Comparison of ENCODE assay signal across 21 cellular contexts in the genomic region with DNA sequence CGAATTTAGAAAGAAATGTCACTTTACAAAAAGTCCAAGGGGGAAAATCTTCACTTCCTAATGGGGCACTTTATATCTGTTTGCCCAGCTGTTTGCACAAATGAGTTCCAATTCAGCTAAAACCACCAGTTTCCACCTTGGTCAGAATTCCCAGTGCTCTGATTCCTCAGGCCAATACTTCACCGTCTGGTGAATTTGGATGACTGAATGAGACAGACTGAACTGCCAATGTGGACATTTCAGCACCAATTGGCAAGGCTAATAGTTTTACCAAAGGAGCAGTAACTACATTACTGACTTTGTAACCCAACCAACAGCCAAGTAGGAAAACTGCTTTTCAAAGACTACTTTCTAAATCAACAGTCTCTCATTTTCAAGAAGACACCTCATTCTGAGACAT. TPM values are rescaled to one million over a fixed set of nuclear protein-coding genes. Genes with fewer than 3 reads are reported as not detected.
A peak's percentile ranks its signal among the peaks of the same experiment; 100 is the strongest.
DNase-seq lines count a peak whose midpoint lies in the region; ATAC-seq, FAIRE-seq and TF ChIP-seq lines count a peak whose summit lies in the region.
"Had no signal": no experiment of that assay in that cellular context is flagged by ENCODE, and none has a peak within 500 bp of the region (broad histone marks: within the 10 kb centered on the region; RNA-seq: fewer than 3 reads in every experiment).

No MANE protein-coding gene starts in this region.

- dilution Hi-C loops in keratinocyte (cut with MboI; ENCODE audit: extremely low pct_ligation_motif_present, low sequenced_read_pairs), result no loop called here

- H3K4me3 Mint-ChIP-seq in MCF 10A (ENCODE audit: unreplicated experiment), result peak overlapping the region; percentile 24
- H3K4me3 Mint-ChIP-seq: CD14-positive monocyte had no signal

- H3K27ac Mint-ChIP-seq in MCF 10A (ENCODE audit: low read depth, unreplicated experiment), result peak overlapping the region; percentile 72
- H3K27ac Mint-ChIP-seq: CD14-positive monocyte had no signal

- POLR2A ChIA-PET in MCF 10A (lab: Yijun Ruan, JAX), result no interaction called here

- H3K4me1 ChIP-seq in breast epithelium (no peaks in the 10 kb centered on the region), foreskin keratinocyte (peaks cover 14% of the 10 kb centered on the region), keratinocyte (ENCODE audit: control insufficient read depth, extremely low read depth, insufficient read depth, low read length) (peaks cover 17% of the 10 kb centered on the region), tibial artery (no peaks in the 10 kb centered on the region)

- CTCF ChIA-PET in MCF 10A (lab: Yijun Ruan, JAX), result interaction anchor here (1.0 kb wide), 1 partner anchor 255 kb away, joined by 9 read pairs; no protein-coding TSS in a partner anchor

- H3K27me3 ChIP-seq in breast epithelium (no peaks in the 10 kb centered on the region), foreskin keratinocyte (no peaks in the 10 kb centered on the region), keratinocyte (ENCODE audit: control insufficient read depth, extremely low read depth, insufficient read depth, low read length) (no peaks in the 10 kb centered on the region), tibial artery (no peaks in the 10 kb centered on the region)

- no peaks in the 10 kb centered on the region for H3K79me2 ChIP-seq in keratinocyte (ENCODE audit: control insufficient read depth, insufficient read depth, low read length)

- H3K36me3 Mint-ChIP-seq in MCF 10A (ENCODE audit: insufficient read depth, unreplicated experiment), result no peaks in the 10 kb centered on the region
- H3K36me3 Mint-ChIP-seq: CD14-positive monocyte had no signal

- TF ChIP-seq CTCF in MCF 10A (IDR thresholded peaks at IDR 0.05; ENCODE audit: unreplicated experiment), result no peak
- TF ChIP-seq CTCF in breast epithelium (IDR thresholded peaks at IDR 0.05), result no peak
- TF ChIP-seq CTCF in foreskin keratinocyte (conservative IDR thresholded peaks at IDR 0.05), result no peak
- no peak for TF ChIP-seq CTCF in keratinocyte (optimal IDR thresholded peaks at IDR 0.05 in 1 of 3, IDR thresholded peaks at IDR 0.05 in 1 of 3, conservative IDR thresholded peaks at IDR 0.05 in 1 of 3; ENCODE audit: extremely low read depth in 1 of 3, insufficient read depth in 2 of 3, low read length in 3 of 3)
- no peak for TF ChIP-seq CTCF in tibial artery (IDR thresholded peaks at IDR 0.05)

- H4K20me1 ChIP-seq in keratinocyte (ENCODE audit: control insufficient read depth, extremely low read depth, insufficient read depth, low read length), result no peaks in the 10 kb centered on the region

- H3K4me3 ChIP-seq in breast epithelium, result no peak overlapping the region
- H3K4me3 ChIP-seq in keratinocyte (ENCODE audit: control insufficient read depth in 2 of 3, extremely low read depth in 1 of 3, insufficient read depth in 2 of 3, low read depth in 1 of 3, low read length in 3 of 3), result peak overlapping the region in 2 of 3 experiments; percentile 16 to 21
- H3K4me3 ChIP-seq in tibial artery, result peak overlapping the region in 1 of 2 donors; percentile 3
- H3K4me3 ChIP-seq: K562 had no signal

- peak; percentile 16 for ATAC-seq in foreskin keratinocyte
- no peak for ATAC-seq in GM19023 (IDR thresholded peaks at IDR 0.05; ENCODE audit: unreplicated experiment)
- ATAC-seq: K562 had no signal

- intact Hi-C loops in MCF 10A (cut with micrococcal nuclease), result no loop called here
- intact Hi-C loops in breast epithelium (cut with DNase I; ENCODE audit: low total_unique reads), result no loop called here
- intact Hi-C loops in tibial artery (cut with DNase I; ENCODE audit: low total_unique reads), result no loop called here

- FAIRE-seq in keratinocyte (lab: Jason Lieb, UNC), result no peak
- FAIRE-seq: GM19239, H1, K562 had no signal

- peak overlapping the region; percentile 42 for H3K4me2 ChIP-seq in keratinocyte (ENCODE audit: control insufficient read depth, extremely low read depth, insufficient read depth, low read depth, low read length)

- TF ChIP-seq POLR2A in breast epithelium (IDR thresholded peaks at IDR 0.05), result no peak

- DNase-seq in MCF 10A (ENCODE audit: unreplicated experiment), result no peak
- no peak for DNase-seq in breast epithelium (ENCODE audit: low spot score in 2 of 2)
- DNase-seq in foreskin keratinocyte, result no peak
- no peak for DNase-seq in keratinocyte (ENCODE audit: low read depth, low spot score)
- DNase-seq in tibial artery, result peak in 1 of 2 donors; percentile 26
- no peak for DNase-seq in GF-D8 (lab: John Stamatoyannopoulos, UW)
- no peak for DNase-seq in NCI-H1048 (lab: John Stamatoyannopoulos, UW)
- DNase-seq: 8988T, DND-41, NCI-H187, NCI-H2107, NCI-H510A, NCI-H774, SIG-M5 had no signal

- no TSS peak for BruUV-seq in MCF 10A (replicated peaks; lab: Mats Ljungman, UMichigan)

- H3K9me3 ChIP-seq in breast epithelium (no peaks in the 10 kb centered on the region), keratinocyte (ENCODE audit: control insufficient read depth, low read depth, low read length) (no peaks in the 10 kb centered on the region), tibial artery (no peaks in the 10 kb centered on the region)

- peak overlapping the region; percentile 70 for H2AFZ ChIP-seq in keratinocyte (ENCODE audit: control insufficient read depth, low read length)

- no peak overlapping the region for H3K9ac ChIP-seq in keratinocyte (ENCODE audit: control insufficient read depth, extremely low read depth, insufficient read depth, low read length)

- H3K9me1 ChIP-seq in keratinocyte (ENCODE audit: control insufficient read depth, extremely low read depth, insufficient read depth, low read length), result no peaks in the 10 kb centered on the region

- H3K4me1 Mint-ChIP-seq in MCF 10A (ENCODE audit: insufficient read depth, unreplicated experiment), result peaks cover 12% of the 10 kb centered on the region
- H3K4me1 Mint-ChIP-seq: CD14-positive monocyte had no signal

- H3K9me3 Mint-ChIP-seq in MCF 10A (ENCODE audit: unreplicated experiment), result no peaks in the 10 kb centered on the region

- H3K36me3 ChIP-seq in breast epithelium (no peaks in the 10 kb centered on the region), keratinocyte (ENCODE audit: control insufficient read depth in 2 of 2, extremely low read depth in 1 of 2, insufficient read depth in 2 of 2, low read length in 2 of 2) (no peaks in the 10 kb centered on the region), tibial artery (no peaks in the 10 kb centered on the region)

- H3K27ac ChIP-seq in breast epithelium (no peak overlapping the region), foreskin keratinocyte (peak overlapping the region; percentile 3), keratinocyte (ENCODE audit: control insufficient read depth, insufficient read depth, low read length) (peak overlapping the region; percentile 5), tibial artery (peak overlapping the region; percentile 6 to 29)

- no peaks in the 10 kb centered on the region for H3K27me3 Mint-ChIP-seq in MCF 10A (ENCODE audit: insufficient read depth, unreplicated experiment)

RNA-seq across cellular contexts. Expression of a gene that starts 51.8 kb away (rescaled TPM):
- total RNA-seq in MCF 10A (2022) (2.9 and 3.1 TPM in 2 replicates), breast epithelium (100 to 1,000 TPM in 1 of 3 donors, 10 to 100 TPM in 2; 17.4 to 170 (median 41.1) TPM), foreskin keratinocyte (2.0 and 2.7 TPM in 2 replicates)
- polyA plus RNA-seq in foreskin keratinocyte (0.62 and 0.68 TPM in 2 replicates), keratinocyte (0.42 to 0.95 TPM (median 0.59 TPM) in 3 replicates)
- polyA plus RNA-seq in keratinocyte (2011; ENCODE audit: low read depth), result 4.4 TPM
- 0.62 and 0.69 TPM in 2 replicates for polyA plus RNA-seq in keratinocyte (2011; cell fraction: cytosol; rRNA removed)
- polyA plus RNA-seq in keratinocyte (2011; cell fraction: nucleus; rRNA removed), result 1.9 and 2.6 TPM in 2 replicates
- polyA plus RNA-seq in keratinocyte (2012; ENCODE audit: low replicate concordance), result 1.2 and 1.6 TPM in 2 replicates
- polyA minus RNA-seq in keratinocyte, result 1.2 to 2.2 TPM (median 1.9 TPM) in 3 replicates
- not detected for polyA minus RNA-seq in keratinocyte (2011; cell fraction: cytosol; rRNA and poly(A)+ RNA removed)
- 1.5 and 1.9 TPM in 2 replicates for polyA minus RNA-seq in keratinocyte (2011; cell fraction: nucleus; rRNA and poly(A)+ RNA removed)
- total RNA-seq: G401, OCI-LY7 had no signal
- polyA plus RNA-seq: CD14-positive monocyte had no signal

Comparison
In these comparisons a context has a peak if more than half of its experiments do, and no peak if none do; other contexts are left out.
1. H3K27ac ChIP-seq: peak in foreskin keratinocyte (single experiment), keratinocyte (single experiment) and tibial artery (2 of 2); none in breast epithelium (0 of 2).
2. H3K4me3 ChIP-seq: peak in keratinocyte (2 of 3); none in breast epithelium (0 of 3).